In genomic region chr5:168747987-168748777, GRCh38 we compare ENCODE assay signal across 8 cellular contexts.
DNase-seq lines count a peak whose midpoint lies in the region; ATAC-seq, FAIRE-seq and TF ChIP-seq lines count a peak whose summit lies in the region.

No MANE protein-coding gene starts in this region.

- no peak overlapping the region for H4K5ac ChIP-seq in mesendoderm (ENCODE audit: low read length)

- no peak overlapping the region for H3K4ac ChIP-seq in mesendoderm (ENCODE audit: low read depth, low read length)

- TF ChIP-seq POLR2A in A549 (IDR thresholded peaks at IDR 0.05; ENCODE audit: low read length) = no peak

- no peak for FAIRE-seq in A549 (lab: Jason Lieb, UNC)

- no peak overlapping the region for H2BK15ac ChIP-seq in mesendoderm (replicated peaks; ENCODE audit: low read depth)

- TF ChIP-seq CTCF in A549 (IDR thresholded peaks at IDR 0.05) (peak; percentile 57), GM13977 (IDR thresholded peaks at IDR 0.05; ENCODE audit: extremely low read depth, insufficient read depth, missing control alignments) (peak; percentile 76)

- H2BK5ac ChIP-seq in mesendoderm (ENCODE audit: low read length) = no peak overlapping the region

- no peak overlapping the region for H3K27ac Mint-ChIP-seq in stimulated activated memory B cell treated with anti-CD40 and anti-IgM and Interleukin-4, amounts not matched to agents 10 μg/mL and 1 μg/mL and 100 μg/mL, for 72 hours

- ATAC-seq in A549 = peak; percentile 66 to 94; a peak in 5 of 6 replicates
- peak; percentile 67 for ATAC-seq in HG03460 (IDR thresholded peaks at IDR 0.05; ENCODE audit: unreplicated experiment)
- ATAC-seq in stimulated activated memory B cell treated with anti-CD40 and anti-IgM and Interleukin-4, amounts not matched to agents 10 μg/mL and 1 μg/mL and 100 μg/mL, for 72 hours = no peak

- peaks cover 9% of the 10 kb centered on the region for H3K9me3 Mint-ChIP-seq in stimulated activated memory B cell treated with anti-CD40 and anti-IgM and Interleukin-4, amounts not matched to agents 10 μg/mL and 1 μg/mL and 100 μg/mL, for 72 hours

- POLR2A ChIA-PET in A549 (lab: Yijun Ruan, JAX) = no interaction called here

- H3K79me2 ChIP-seq in mesendoderm (ENCODE audit: control insufficient read depth, insufficient read depth, low read length) = no peaks in the 10 kb centered on the region

- H3K4me2 ChIP-seq in A549 = no peak overlapping the region
- H3K4me2 ChIP-seq in mesendoderm (ENCODE audit: low read length) = no peak overlapping the region

- TF ChIP-seq EP300 in A549 (IDR thresholded peaks at IDR 0.05) = no peak

- CTCF ChIA-PET in A549 (lab: Yijun Ruan, JAX) = interaction anchor here (0.7 to 1.9 kb wide), 5 partner anchors 10 to 1197 kb away, joined by 3 to 6 read pairs (median 4); no protein-coding TSS in a partner anchor

- no peak overlapping the region for H3K4me3 ChIP-seq in A549
- H3K4me3 ChIP-seq in mesendoderm (ENCODE audit: low read length) = no peak overlapping the region

- no peaks in the 10 kb centered on the region for H3K36me3 Mint-ChIP-seq in stimulated activated memory B cell treated with anti-CD40 and anti-IgM and Interleukin-4, amounts not matched to agents 10 μg/mL and 1 μg/mL and 100 μg/mL, for 72 hours

- no peak overlapping the region for H3K9ac ChIP-seq in mesendoderm (ENCODE audit: low read length)

- no peak overlapping the region for H2AK5ac ChIP-seq in mesendoderm (ENCODE audit: low read length)

- no peak overlapping the region for H4K8ac ChIP-seq in mesendoderm (ENCODE audit: low read depth, low read length)

- H3K9me3 ChIP-seq in A549 = no peaks in the 10 kb centered on the region

- H3K4me1 ChIP-seq in A549 = no peaks in the 10 kb centered on the region
- no peaks in the 10 kb centered on the region for H3K4me1 ChIP-seq in mesendoderm (ENCODE audit: control insufficient read depth, low read depth, low read length)

- H3K18ac ChIP-seq in mesendoderm (ENCODE audit: low read length) = no peak overlapping the region

- in situ Hi-C loops in GM13977 (cut with MboI; ENCODE audit: low pct_unique_long_range_greater_than_20kb, low sequenced_read_pairs, unreplicated experiment) = no loop called here

- no peaks in the 10 kb centered on the region for H3K79me1 ChIP-seq in mesendoderm (ENCODE audit: low read length)

- no peak overlapping the region for H3K27ac ChIP-seq in A549
- H3K27ac ChIP-seq in mesendoderm (ENCODE audit: low read depth, low read length) = no peak overlapping the region

- peak in 1 of 2 experiments; percentile 49; a peak in 4 of 5 replicates for TF ChIP-seq RAD21 in A549 (conservative IDR thresholded peaks at IDR 0.05 in 1 of 2, IDR thresholded peaks at IDR 0.05 in 1 of 2)

- DNase-seq in A549 (ENCODE audit: low read depth in 1 of 2, low spot score in 1 of 2) = peak; percentile 46 to 52
- DNase-seq in GM13977 (ENCODE audit: low spot score) = peak; percentile 75
- DNase-seq in RPMI7951 (ENCODE audit: low read depth) = peak; percentile 13
- peak; percentile 19 for DNase-seq in central memory CD4-positive, alpha-beta T cell
- peak; percentile 87 for DNase-seq in mesendoderm
- peak; percentile 43 for DNase-seq in ureter (ENCODE audit: low spot score)

- H3K36me3 ChIP-seq in mesendoderm (ENCODE audit: control insufficient read depth, insufficient read depth, low read length) = no peaks in the 10 kb centered on the region

- no peaks in the 10 kb centered on the region for H3K4me1 Mint-ChIP-seq in stimulated activated memory B cell treated with anti-CD40 and anti-IgM and Interleukin-4, amounts not matched to agents 10 μg/mL and 1 μg/mL and 100 μg/mL, for 72 hours

- H2BK120ac ChIP-seq in mesendoderm (ENCODE audit: low read depth, low read length) = no peak overlapping the region

- no peak overlapping the region for H3K23ac ChIP-seq in mesendoderm (ENCODE audit: low read length)

- H3K4me3 Mint-ChIP-seq in stimulated activated memory B cell treated with anti-CD40 and anti-IgM and Interleukin-4, amounts not matched to agents 10 μg/mL and 1 μg/mL and 100 μg/mL, for 72 hours = no peak overlapping the region

- H3K27me3 Mint-ChIP-seq in stimulated activated memory B cell treated with anti-CD40 and anti-IgM and Interleukin-4, amounts not matched to agents 10 μg/mL and 1 μg/mL and 100 μg/mL, for 72 hours = no peaks in the 10 kb centered on the region

- H3K56ac ChIP-seq in mesendoderm (ENCODE audit: low read length) = no peak overlapping the region

- no peaks in the 10 kb centered on the region for H3K27me3 ChIP-seq in mesendoderm (ENCODE audit: insufficient read depth, low read length, poor library complexity)

- 85% methylated on average over 17 of the region's 19 CpGs for WGBS in A549 (ENCODE audit: missing lambda C conversion rate)
- no CpG with 5 or more reads among the region's 19 CpGs for WGBS in mesendoderm (ENCODE audit: extremely low coverage, insufficient coverage, low lambda C conversion rate)

TF ChIP-seq in A549, 52 proteins besides CTCF, POLR2A, EP300 and RAD21:
- TF ChIP-seq, protein P1, sequence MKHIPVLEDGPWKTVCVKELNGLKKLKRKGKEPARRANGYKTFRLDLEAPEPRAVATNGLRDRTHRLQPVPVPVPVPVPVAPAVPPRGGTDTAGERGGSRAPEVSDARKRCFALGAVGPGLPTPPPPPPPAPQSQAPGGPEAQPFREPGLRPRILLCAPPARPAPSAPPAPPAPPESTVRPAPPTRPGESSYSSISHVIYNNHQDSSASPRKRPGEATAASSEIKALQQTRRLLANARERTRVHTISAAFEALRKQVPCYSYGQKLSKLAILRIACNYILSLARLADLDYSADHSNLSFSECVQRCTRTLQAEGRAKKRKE (CRISPR knock-in tag; IDR thresholded peaks at IDR 0.05; ENCODE audit: low read depth) = no peak
- TF ChIP-seq SMC3 (IDR thresholded peaks at IDR 0.05) = peak; percentile 22; the same call in 1 of the 3 replicates
TF ChIP-seq in A549: peak in this region for 1.

Comparison
In these comparisons a context has a peak if more than half of its experiments do, and no peak if none do; other contexts are left out.
1. DNase-seq: peak in every context shown above with its lines; median percentile 87 in mesendoderm; 75 in GM13977; 49 in A549; 43 in ureter; 19 in central memory CD4-positive, alpha-beta T cell; 13 in RPMI7951.